23 cellular contexts compared by ENCODE assay signal in the genomic region with DNA sequence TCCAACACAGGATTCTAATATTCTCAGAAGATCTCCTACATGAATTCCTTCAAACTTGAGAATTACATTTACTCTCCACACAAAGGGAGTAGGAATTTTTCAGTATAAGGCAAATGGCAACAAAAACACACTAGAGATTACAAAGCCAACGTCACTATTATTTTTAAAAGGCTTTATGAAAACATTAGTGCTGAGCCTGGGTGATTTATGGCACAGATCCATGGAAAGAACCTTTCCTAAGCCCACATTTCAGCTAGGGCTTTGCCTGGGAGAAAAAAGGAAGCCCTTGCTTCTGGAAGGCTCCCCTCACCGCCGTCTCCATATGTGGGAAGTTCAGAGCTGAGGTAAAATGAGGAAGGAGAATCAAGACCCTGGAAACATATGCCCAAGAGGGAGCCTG.
DNase-seq lines count a peak whose midpoint lies in the region; ATAC-seq, FAIRE-seq and TF ChIP-seq lines count a peak whose summit lies in the region.
"Had no signal": no experiment of that assay in that cellular context is flagged by ENCODE, and none has a peak within 500 bp of the region (broad histone marks: within the 10 kb centered on the region; RNA-seq: fewer than 3 reads in every experiment).

No MANE protein-coding gene starts in this region.

- H3K27me3 Mint-ChIP-seq in astrocyte (ENCODE audit: low read depth, unreplicated experiment) = no peaks in the 10 kb centered on the region
- H3K27me3 Mint-ChIP-seq in chondrocyte (ENCODE audit: low read depth) = no peaks in the 10 kb centered on the region

- no peaks in the 10 kb centered on the region for H3K27me3 ChIP-seq in astrocyte (ENCODE audit: insufficient read depth, low read length)
- H3K27me3 ChIP-seq in thoracic aorta (replicated peaks; ENCODE audit: insufficient read depth) = no peaks in the 10 kb centered on the region
- no peaks in the 10 kb centered on the region for H3K27me3 ChIP-seq in right lobe of liver

- H3K9me3 Mint-ChIP-seq in astrocyte (ENCODE audit: unreplicated experiment) (no peaks in the 10 kb centered on the region), chondrocyte (ENCODE audit: low read depth) (no peaks in the 10 kb centered on the region)
- H3K9me3 Mint-ChIP-seq: CD8-positive, alpha-beta T cell; GM23338 had no signal

- H3K27ac Mint-ChIP-seq in astrocyte (ENCODE audit: unreplicated experiment) (no peak overlapping the region), chondrocyte (ENCODE audit: unreplicated experiment) (peak overlapping the region; percentile 49)
- H3K27ac Mint-ChIP-seq: CD8-positive, alpha-beta T cell; GM23338 had no signal

- FAIRE-seq in astrocyte (lab: Jason Lieb, UNC) = no peak
- FAIRE-seq: GM12891, HTR-8/SVneo had no signal

- H3K9me3 ChIP-seq in astrocyte (ENCODE audit: insufficient read depth, low read depth, low read length) = no peaks in the 10 kb centered on the region
- no peaks in the 10 kb centered on the region for H3K9me3 ChIP-seq in thoracic aorta
- no peaks in the 10 kb centered on the region for H3K9me3 ChIP-seq in right lobe of liver

- H4K20me1 ChIP-seq in astrocyte (ENCODE audit: insufficient read depth, low read length) = no peaks in the 10 kb centered on the region

- no peak overlapping the region for H3K4me3 Mint-ChIP-seq in astrocyte (ENCODE audit: unreplicated experiment)
- no peak overlapping the region for H3K4me3 Mint-ChIP-seq in chondrocyte (ENCODE audit: unreplicated experiment)
- H3K4me3 Mint-ChIP-seq: CD8-positive, alpha-beta T cell; GM23338 had no signal

- H3K79me2 ChIP-seq in astrocyte (ENCODE audit: insufficient read depth, low read length) = no peaks in the 10 kb centered on the region

- H3K36me3 ChIP-seq in astrocyte (ENCODE audit: insufficient read depth, low read length) (no peaks in the 10 kb centered on the region), thoracic aorta (no peaks in the 10 kb centered on the region), right lobe of liver (no peaks in the 10 kb centered on the region)

- DNase-seq in astrocyte (ENCODE audit: low read depth) = peak; percentile 3
- DNase-seq in chondrocyte (ENCODE audit: low spot score) = no peak
- DNase-seq in left kidney (ENCODE audit: low read depth, low spot score) = peak; percentile 22
- no peak for DNase-seq in thoracic aorta (ENCODE audit: low spot score)
- DNase-seq in dedifferentiated amniotic fluid mesenchymal stem cell (ENCODE audit: extremely low spot score) = no peak
- no peak for DNase-seq in right lobe of liver
- DNase-seq in AML-193 (lab: John Stamatoyannopoulos, UW) = no peak
- DNase-seq: CD8-positive, alpha-beta T cell; DMS153; HCEC 1CT; NCI-H1105; NCI-H2029 treated with DMSO at 0.1 percent for 48 hours; NCI-H345; NCI-H524; NCI-H774; NK-92 treated with Interleukin-12 subunit alpha and Interleukin-12 subunit beta, amount 100 ng/mL, for 24 hours; SHP77 treated with DMSO at 0.1 percent for 48 hours had no signal

- no peak for TF ChIP-seq POLR2A in right lobe of liver (IDR thresholded peaks at IDR 0.05)

- H3K4me1 ChIP-seq in astrocyte (ENCODE audit: insufficient read depth, low read length) (peaks cover 9% of the 10 kb centered on the region), thoracic aorta (ENCODE audit: control insufficient read depth in 1 of 2, low read depth in 2 of 2) (peaks cover 12 to 23% of the 10 kb centered on the region in 2 donors), right lobe of liver (no peaks in the 10 kb centered on the region)

- no peak overlapping the region for H3K4me2 ChIP-seq in astrocyte (ENCODE audit: low read length)
- H3K4me2 ChIP-seq: GM23338, KMS-11 had no signal

- ATAC-seq in thoracic aorta (ENCODE audit: insufficient number of reproducible peaks, low FRiP score, low read depth) (no peak), HG02852 (IDR thresholded peaks at IDR 0.05; ENCODE audit: unreplicated experiment) (no peak), right lobe of liver (no peak)
- ATAC-seq: CD8-positive, alpha-beta T cell; GM23338 had no signal

- no peaks in the 10 kb centered on the region for H3K36me3 Mint-ChIP-seq in astrocyte (ENCODE audit: low read depth, unreplicated experiment)
- H3K36me3 Mint-ChIP-seq in chondrocyte (ENCODE audit: low read depth) = no peaks in the 10 kb centered on the region
- H3K36me3 Mint-ChIP-seq: CD8-positive, alpha-beta T cell had no signal

- intact Hi-C loops in right lobe of liver (cut with DNase I) = no loop called here

- peaks cover 12% of the 10 kb centered on the region for H3K4me1 Mint-ChIP-seq in astrocyte (ENCODE audit: low read depth, unreplicated experiment)
- peaks cover 31% of the 10 kb centered on the region for H3K4me1 Mint-ChIP-seq in chondrocyte (ENCODE audit: low read depth)

- TF ChIP-seq CTCF in astrocyte (IDR thresholded peaks at IDR 0.05; ENCODE audit: insufficient read depth, low read depth, low read length) = no peak
- TF ChIP-seq CTCF in chondrocyte (IDR thresholded peaks at IDR 0.05) = no peak
- TF ChIP-seq CTCF in thoracic aorta (IDR thresholded peaks at IDR 0.05) = no peak
- no peak for TF ChIP-seq CTCF in right lobe of liver (IDR thresholded peaks at IDR 0.05)

- H2AFZ ChIP-seq in astrocyte (ENCODE audit: low read depth, low read length) = no peak overlapping the region
- H2AFZ ChIP-seq: GM23338 had no signal

- H3K4me3 ChIP-seq in astrocyte (ENCODE audit: insufficient read depth, low read depth, low read length) (no peak overlapping the region), thoracic aorta (peak overlapping the region; percentile 29), right lobe of liver (no peak overlapping the region)
- H3K4me3 ChIP-seq: GM23338 had no signal

- H3K9ac ChIP-seq in astrocyte (ENCODE audit: low read length) = no peak overlapping the region
- H3K9ac ChIP-seq: KMS-11 had no signal

- WGBS in right lobe of liver (ENCODE audit: insufficient coverage, low coverage, low lambda C conversion rate, missing lambda C conversion rate) = 38% methylated on average over 3 of the region's 3 CpGs

- H3K27ac ChIP-seq in astrocyte (ENCODE audit: low read depth, low read length) (no peak overlapping the region), thoracic aorta (no peak overlapping the region), right lobe of liver (no peak overlapping the region)
- H3K27ac ChIP-seq: KMS-11, RWPE1 had no signal

Comparison
In these comparisons a context has a peak if more than half of its experiments do, and no peak if none do; other contexts are left out.
1. DNase-seq: peak in astrocyte (single experiment) and left kidney (single experiment); none in chondrocyte (single experiment), thoracic aorta (single experiment), dedifferentiated amniotic fluid mesenchymal stem cell (single experiment), right lobe of liver (0 of 3) and AML-193 (0 of 2).